8 cellular contexts compared by ENCODE assay signal in the genomic region with DNA sequence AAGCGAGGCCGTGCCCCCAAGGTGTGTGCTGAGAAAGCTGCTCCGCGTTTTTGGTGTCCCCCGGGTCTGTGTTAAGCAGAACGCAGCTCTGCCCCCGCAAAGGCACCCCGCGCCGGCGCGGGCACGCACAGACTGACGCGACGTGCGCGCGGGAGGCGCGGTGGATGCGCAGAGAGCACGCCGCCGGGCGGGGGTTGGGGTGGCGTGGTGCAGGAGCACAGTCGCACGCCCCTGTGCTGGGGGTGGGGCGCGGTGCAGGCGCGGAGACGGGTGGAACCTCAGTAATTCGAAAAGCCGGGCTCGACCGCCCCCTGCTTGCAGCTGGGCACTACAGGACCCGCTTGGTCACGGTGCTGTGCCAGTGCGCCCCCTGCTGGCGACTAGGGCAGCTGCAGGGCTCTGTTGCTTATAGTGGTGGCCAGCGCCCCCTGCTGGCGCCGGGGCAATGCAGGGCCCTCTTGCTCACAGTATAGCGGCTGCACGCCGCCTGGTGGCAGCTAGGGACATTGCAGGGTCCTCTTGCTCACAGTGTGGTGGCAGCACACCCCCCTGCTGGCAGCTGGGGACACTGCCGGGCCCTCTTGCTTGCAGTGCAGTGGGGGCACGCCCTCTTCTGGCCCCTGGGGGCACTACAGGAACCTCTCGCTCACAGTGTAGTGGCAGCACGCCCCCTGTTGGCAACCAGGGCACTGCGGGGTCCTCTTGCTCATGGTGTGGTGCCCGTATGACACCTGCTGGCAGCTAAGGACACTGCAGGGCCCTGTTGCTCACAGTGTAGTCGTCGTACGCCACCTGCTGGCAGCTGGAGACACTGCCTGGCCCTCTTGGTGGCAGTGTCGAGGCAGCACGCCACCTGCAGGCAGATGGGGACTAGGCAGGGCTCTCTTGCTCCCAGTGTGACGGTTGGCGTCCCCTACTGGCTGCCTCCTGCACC.
DNase-seq lines count a peak whose midpoint lies in the region; ATAC-seq and TF ChIP-seq lines count a peak whose summit lies in the region.
"Not testable (repeated sequence)": the region's sequence is repeated elsewhere in the genome, so short reads cannot be mapped to it uniquely, and the experiment has no call there.

No MANE protein-coding gene starts in this region.

- not testable (repeated sequence) for H3K36me3 Mint-ChIP-seq in MCF 10A (ENCODE audit: insufficient read depth, unreplicated experiment)

- H3K27ac Mint-ChIP-seq in MCF 10A (ENCODE audit: low read depth, unreplicated experiment), result not testable (repeated sequence)

- intact Hi-C loops in MCF 10A (cut with micrococcal nuclease), result not testable (repeated sequence)

- peak; percentile 64 for TF ChIP-seq CTCF in MCF 10A (IDR thresholded peaks at IDR 0.05; ENCODE audit: unreplicated experiment)

- H3K27me3 Mint-ChIP-seq in MCF 10A (ENCODE audit: insufficient read depth, unreplicated experiment), result peaks cover 32% of the 10 kb centered on the region

- not testable (repeated sequence) for H3K9me3 Mint-ChIP-seq in MCF 10A (ENCODE audit: unreplicated experiment)

- peak; percentile 93 for ATAC-seq in GM19468 (IDR thresholded peaks at IDR 0.05; ENCODE audit: extremely low read depth, unreplicated experiment)
- ATAC-seq in HG03139 (IDR thresholded peaks at IDR 0.05; ENCODE audit: unreplicated experiment), result peak; percentile 90

- CTCF ChIA-PET in MCF 10A (lab: Yijun Ruan, JAX), result not testable (repeated sequence)

- in situ Hi-C loops in Caki2 (cut with HindIII; ENCODE audit: low pct_unique_long_range_greater_than_20kb, low sequenced_read_pairs), result not testable (repeated sequence)

- peak; percentile 44 for DNase-seq in Caki2 (ENCODE audit: low read depth)
- DNase-seq in NCI-H460 (ENCODE audit: extremely low read depth, low read depth), result peak; percentile 38
- peak; percentile 45 to 92 for DNase-seq in activated CD4-positive, alpha-beta T cell treated with anti-CD3 and anti-CD28 coated beads for 24 hours (ENCODE audit: low read depth in 2 of 2)
- DNase-seq in MCF 10A (ENCODE audit: unreplicated experiment), result not testable (repeated sequence)
- DNase-seq in left kidney (ENCODE audit: low read depth, low spot score), result peak; percentile 39
- peak; percentile 52 to 62 for DNase-seq in stimulated activated CD4-positive, alpha-beta T cell treated with anti-CD3 and anti-CD28 coated beads, Interleukin-4, amount 100 ng/mL, for 4 hours

- BruUV-seq in MCF 10A (replicated peaks; lab: Mats Ljungman, UMichigan), result not testable (repeated sequence)

- POLR2A ChIA-PET in MCF 10A (lab: Yijun Ruan, JAX), result not testable (repeated sequence)

- H3K4me1 Mint-ChIP-seq in MCF 10A (ENCODE audit: insufficient read depth, unreplicated experiment), result not testable (repeated sequence)

- H3K4me3 Mint-ChIP-seq in MCF 10A (ENCODE audit: unreplicated experiment), result not testable (repeated sequence)
